In the genomic region with DNA sequence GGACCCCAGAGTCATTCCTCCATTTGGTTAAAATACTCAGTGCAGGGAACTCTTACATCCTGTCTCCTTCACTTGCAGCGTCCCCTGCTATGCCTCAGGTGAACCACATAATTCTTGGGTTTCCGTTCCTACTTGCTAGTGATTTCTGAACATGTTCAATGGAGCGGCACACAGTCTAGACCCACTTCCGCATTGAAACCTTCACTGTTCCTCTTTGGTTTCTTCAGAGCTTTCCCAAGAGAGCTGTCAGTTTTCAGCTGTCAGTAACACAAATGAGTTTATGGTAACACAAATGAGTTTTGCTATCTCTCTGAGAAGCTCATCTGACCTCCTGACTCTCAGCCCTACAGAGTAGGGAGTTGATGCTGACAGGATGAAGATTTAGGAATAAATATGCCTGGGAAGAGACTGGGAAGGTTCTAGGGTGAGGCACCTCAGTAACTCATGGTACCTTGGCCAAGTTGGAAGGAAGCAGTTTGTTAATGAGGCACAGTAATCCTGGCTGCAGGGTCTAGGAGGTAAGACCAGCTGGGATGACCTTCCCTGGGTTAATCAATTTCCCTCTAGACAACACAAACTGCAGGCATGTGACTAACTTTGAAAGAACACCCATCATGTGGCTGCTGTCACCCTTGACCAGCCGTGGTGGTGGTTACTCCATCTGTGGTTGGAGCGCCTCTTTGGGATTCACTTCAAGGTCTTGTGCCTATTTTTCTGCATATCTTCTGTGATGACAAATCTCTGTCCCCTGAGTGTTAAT, we compare ENCODE assay signal across 8 cellular contexts. TPM values are rescaled to one million over a fixed set of nuclear protein-coding genes. Genes with fewer than 3 reads are reported as not detected.
DNase-seq lines count a peak whose midpoint lies in the region; ATAC-seq, FAIRE-seq and TF ChIP-seq lines count a peak whose summit lies in the region.

No MANE protein-coding gene starts in this region.

- H3K9me3 Mint-ChIP-seq in activated naive CD8-positive, alpha-beta T cell treated with anti-CD3 and anti-CD28 coated beads, Interleukin-2, amount 10 ng/mL, durations not matched to agents 7 days and 5 days = no peaks in the 10 kb centered on the region

- H3K4me3 Mint-ChIP-seq in activated naive CD8-positive, alpha-beta T cell treated with anti-CD3 and anti-CD28 coated beads, Interleukin-2, amount 10 ng/mL, durations not matched to agents 7 days and 5 days = peak overlapping the region; percentile 71

- peak overlapping the region; percentile 1; the same call in 1 of the 2 replicates for H3K27ac ChIP-seq in KMS-11
- H3K27ac ChIP-seq in prostate gland = no peak overlapping the region
- peak overlapping the region in 1 of 2 donors; percentile 10 for H3K27ac ChIP-seq in breast epithelium

- H3K4me3 ChIP-seq in KMS-11 (IDR thresholded peaks at IDR 0.05; ENCODE audit: insufficient read depth, low read depth, low read length) (no peak overlapping the region), prostate gland (no peak overlapping the region), breast epithelium (no peak overlapping the region)

- peaks cover 13% of the 10 kb centered on the region for H3K79me2 ChIP-seq in KMS-11 (ENCODE audit: insufficient read depth, low read depth)

- peaks cover 15% of the 10 kb centered on the region for H3K36me3 Mint-ChIP-seq in activated naive CD8-positive, alpha-beta T cell treated with anti-CD3 and anti-CD28 coated beads, Interleukin-2, amount 10 ng/mL, durations not matched to agents 7 days and 5 days

- no peaks in the 10 kb centered on the region for H4K20me1 ChIP-seq in KMS-11 (ENCODE audit: insufficient read depth)

- TF ChIP-seq CTCF in KMS-11 (conservative IDR thresholded peaks at IDR 0.05; ENCODE audit: low read depth, low read length) = no peak
- no peak for TF ChIP-seq CTCF in prostate gland (IDR thresholded peaks at IDR 0.05)
- TF ChIP-seq CTCF in breast epithelium (IDR thresholded peaks at IDR 0.05) = no peak

- intact Hi-C loops in prostate gland (cut with DNase I) = no loop called here
- intact Hi-C loops in breast epithelium (cut with DNase I; ENCODE audit: low total_unique reads) = no loop called here

- H3K27ac Mint-ChIP-seq in activated naive CD8-positive, alpha-beta T cell treated with anti-CD3 and anti-CD28 coated beads, Interleukin-2, amount 10 ng/mL, durations not matched to agents 7 days and 5 days = peak overlapping the region; percentile 44

- H3K36me3 ChIP-seq in KMS-11 (ENCODE audit: insufficient read depth) = no peaks in the 10 kb centered on the region
- peaks cover 6 to 8% of the 10 kb centered on the region in 2 donors for H3K36me3 ChIP-seq in prostate gland
- H3K36me3 ChIP-seq in breast epithelium = peaks cover 8% of the 10 kb centered on the region

- H3K9ac ChIP-seq in KMS-11 = no peak overlapping the region

- H3K4me1 ChIP-seq in KMS-11 (ENCODE audit: low read depth, poor library complexity, severe bottlenecking) = peaks cover 36% of the 10 kb centered on the region
- no peaks in the 10 kb centered on the region for H3K4me1 ChIP-seq in prostate gland (replicated peaks)
- peaks cover 0 to 5% of the 10 kb centered on the region in 2 donors for H3K4me1 ChIP-seq in breast epithelium

- FAIRE-seq in GM12892 (lab: Jason Lieb, UNC) = peak; percentile 95

- 73% methylated on average over 6 of the region's 6 CpGs for WGBS in prostate gland

- H3K27me3 Mint-ChIP-seq in activated naive CD8-positive, alpha-beta T cell treated with anti-CD3 and anti-CD28 coated beads, Interleukin-2, amount 10 ng/mL, durations not matched to agents 7 days and 5 days = no peaks in the 10 kb centered on the region

- POLR2A ChIA-PET in activated naive CD8-positive, alpha-beta T cell treated with anti-CD3 and anti-CD28 coated beads, Interleukin-2, amount 10 ng/mL, durations not matched to agents 7 days and 5 days (lab: Charles Lee) = interaction anchor here (0.8 to 0.9 kb wide), 2 partner anchors 48 to 403 kb away, joined by 3 read pairs; partner anchors contain the start of gene PIGT

- no peaks in the 10 kb centered on the region for H3K9me3 ChIP-seq in prostate gland
- H3K9me3 ChIP-seq in breast epithelium = no peaks in the 10 kb centered on the region

- peak overlapping the region; percentile 33 for H3K4me2 ChIP-seq in KMS-11

- no peak for TF ChIP-seq POLR2A in GM12892 (IDR thresholded peaks at IDR 0.05; ENCODE audit: low read depth, low read length)
- TF ChIP-seq POLR2A in prostate gland (IDR thresholded peaks at IDR 0.05) = no peak
- no peak for TF ChIP-seq POLR2A in breast epithelium (IDR thresholded peaks at IDR 0.05)

- peaks cover 42% of the 10 kb centered on the region for H3K4me1 Mint-ChIP-seq in activated naive CD8-positive, alpha-beta T cell treated with anti-CD3 and anti-CD28 coated beads, Interleukin-2, amount 10 ng/mL, durations not matched to agents 7 days and 5 days

- H2AFZ ChIP-seq in KMS-11 (ENCODE audit: low read depth) = no peak overlapping the region

- peak; percentile 73 for ATAC-seq in GM21619 (IDR thresholded peaks at IDR 0.05; ENCODE audit: unreplicated experiment)
- ATAC-seq in activated naive CD8-positive, alpha-beta T cell treated with anti-CD3 and anti-CD28 coated beads, Interleukin-2, amount 10 ng/mL, durations not matched to agents 7 days and 5 days (ENCODE audit: low read depth) = peak; percentile 53

- peak; percentile 63 for DNase-seq in GM12892 (ENCODE audit: insufficient read length)
- DNase-seq in activated naive CD8-positive, alpha-beta T cell treated with anti-CD3 and anti-CD28 coated beads, Interleukin-2, amount 10 ng/mL, durations not matched to agents 7 days and 5 days = no peak
- no peak for DNase-seq in prostate gland (ENCODE audit: low spot score)
- no peak for DNase-seq in breast epithelium (ENCODE audit: low spot score in 2 of 2)
- DNase-seq in NCI-H1694 (lab: John Stamatoyannopoulos, UW) = no peak
- DNase-seq in HCEC 1CT = no peak

- H3K27me3 ChIP-seq in KMS-11 (ENCODE audit: insufficient read depth, low read depth) = no peaks in the 10 kb centered on the region
- no peaks in the 10 kb centered on the region for H3K27me3 ChIP-seq in prostate gland (replicated peaks; ENCODE audit: insufficient read depth)
- H3K27me3 ChIP-seq in breast epithelium = no peaks in the 10 kb centered on the region

RNA-seq across cellular contexts. Expression of gene SYS1, which starts 5.4 kb away (rescaled TPM):
- 5.2 TPM for polyA plus RNA-seq in GM12892 (2012; ENCODE audit: missing spikeins)
- 10 to 100 TPM; 34.9 to 38.6 TPM for total RNA-seq in activated naive CD8-positive, alpha-beta T cell treated with anti-CD3 and anti-CD28 coated beads, Interleukin-2, amount 10 ng/mL, durations not matched to agents 7 days and 5 days
- total RNA-seq in prostate gland = 10 to 100 TPM; 29.3 to 57.4 TPM
- 10 to 100 TPM; 30.8 to 56.3 (median 47.3) TPM for total RNA-seq in breast epithelium

RNA-seq across cellular contexts. Expression of gene TP53TG5, which starts 9.7 kb away (rescaled TPM):
- polyA plus RNA-seq in GM12892 (2012; ENCODE audit: missing spikeins) = 0.28 TPM
- total RNA-seq in activated naive CD8-positive, alpha-beta T cell treated with anti-CD3 and anti-CD28 coated beads, Interleukin-2, amount 10 ng/mL, durations not matched to agents 7 days and 5 days = not detected
- total RNA-seq in prostate gland (under 1 TPM in 1 of 2 donors, not detected in 1; 0.51 TPM), breast epithelium (1 to 10 TPM in 1 of 3 donors, not detected in 2; 1.3 TPM)

RNA-seq across cellular contexts. Expression of gene SDC4, which starts 20.2 kb away (rescaled TPM):
- 3.3 TPM for polyA plus RNA-seq in GM12892 (2012; ENCODE audit: missing spikeins)
- total RNA-seq in activated naive CD8-positive, alpha-beta T cell treated with anti-CD3 and anti-CD28 coated beads, Interleukin-2, amount 10 ng/mL, durations not matched to agents 7 days and 5 days = 1 to 10 TPM; 7.0 to 7.1 TPM
- total RNA-seq in prostate gland (100 to 1,000 TPM; 123 to 266 TPM), breast epithelium (100 to 1,000 TPM in 2 of 3 donors, 10 to 100 TPM in 1; 29.4 to 337 (median 121) TPM)

RNA-seq across cellular contexts. Expression of gene DBNDD2, which starts 39.7 kb away (rescaled TPM):
- polyA plus RNA-seq in GM12892 (2012; ENCODE audit: missing spikeins) = 0.89 TPM
- 10 to 100 TPM; 21.1 TPM for total RNA-seq in activated naive CD8-positive, alpha-beta T cell treated with anti-CD3 and anti-CD28 coated beads, Interleukin-2, amount 10 ng/mL, durations not matched to agents 7 days and 5 days
- total RNA-seq in prostate gland = 10 to 100 TPM; 33.7 to 34.4 TPM
- total RNA-seq in breast epithelium = 10 to 100 TPM; 32.2 to 49.2 (median 44.5) TPM

RNA-seq across cellular contexts. Expression of gene PIGT, which starts 47.5 kb away (rescaled TPM):
- polyA plus RNA-seq in GM12892 (2012; ENCODE audit: missing spikeins) = 20.9 TPM
- 10 to 100 TPM; 64.9 to 72.7 TPM for total RNA-seq in activated naive CD8-positive, alpha-beta T cell treated with anti-CD3 and anti-CD28 coated beads, Interleukin-2, amount 10 ng/mL, durations not matched to agents 7 days and 5 days
- 100 to 1,000 TPM in 1 of 2 donors, 10 to 100 TPM in 1; 91.8 to 136 TPM for total RNA-seq in prostate gland
- 100 to 1,000 TPM in 1 of 3 donors, 10 to 100 TPM in 2; 74.1 to 103 (median 76.7) TPM for total RNA-seq in breast epithelium
